In genomic region chr10:60788543-60788942, GRCh38 we compare ENCODE assay signal across 22 cellular contexts. TPM values are rescaled to one million over a fixed set of nuclear protein-coding genes. Genes with fewer than 3 reads are reported as not detected.
DNase-seq lines count a peak whose midpoint lies in the region; ATAC-seq, FAIRE-seq and TF ChIP-seq lines count a peak whose summit lies in the region.
"Had no signal": no experiment of that assay in that cellular context is flagged by ENCODE, and none has a peak within 500 bp of the region (broad histone marks: within the 10 kb centered on the region; RNA-seq: fewer than 3 reads in every experiment).

No MANE protein-coding gene starts in this region.

- no peak for ATAC-seq in HepG2
- no peak for ATAC-seq in right lobe of liver
- ATAC-seq in IMR-90 (ENCODE audit: low read depth), result no peak
- ATAC-seq: Panc1 had no signal

- H2BK15ac ChIP-seq in IMR-90 (ENCODE audit: low read depth, low read length) (no peak overlapping the region), H1 (ENCODE audit: low read length) (no peak overlapping the region)

- intact Hi-C loops in HepG2 (cut with micrococcal nuclease; ENCODE audit: unreplicated experiment), result no loop called here
- intact Hi-C loops in right lobe of liver (cut with DNase I), result no loop called here
- intact Hi-C loops in IMR-90 (cut with micrococcal nuclease), result no loop called here
- intact Hi-C loops in esophagus muscularis mucosa (cut with DNase I), result no loop called here

- no peak for TF ChIP-seq CTCF in HepG2 (CRISPR knock-in tag; IDR thresholded peaks at IDR 0.05)
- no peak for TF ChIP-seq CTCF in right lobe of liver (IDR thresholded peaks at IDR 0.05)
- TF ChIP-seq CTCF in IMR-90 (conservative IDR thresholded peaks at IDR 0.05; ENCODE audit: low read depth, low read length), result no peak
- no peak for TF ChIP-seq CTCF in H1 (IDR thresholded peaks at IDR 0.05; ENCODE audit: control extremely low read depth in 1 of 3, insufficient read depth in 1 of 3, low read depth in 1 of 3, low read length in 3 of 3)
- no peak for TF ChIP-seq CTCF in esophagus muscularis mucosa (IDR thresholded peaks at IDR 0.05)

- BruUV-seq in HepG2 (replicated peaks; lab: Mats Ljungman, UMichigan) (no TSS peak), IMR-90 (replicated peaks; lab: Mats Ljungman, UMichigan) (no TSS peak)

- dilution Hi-C loops in IMR-90 (cut with HindIII; ENCODE audit: low sequenced_read_pairs, unreplicated experiment), result no loop called here

- no peak overlapping the region for H3K23ac ChIP-seq in IMR-90 (ENCODE audit: low read depth, low read length)
- H3K23ac ChIP-seq in H1 (ENCODE audit: insufficient read length), result no peak overlapping the region

- no peak overlapping the region for H2BK5ac ChIP-seq in IMR-90 (ENCODE audit: low read depth, low read length, poor library complexity, severe bottlenecking)
- no peak overlapping the region for H2BK5ac ChIP-seq in H1 (ENCODE audit: low read depth, low read length)

- H3K79me1 ChIP-seq in IMR-90 (ENCODE audit: low read depth in 1 of 2, low read length in 2 of 2) (peaks cover 12 to 36% of the 10 kb centered on the region in 2 experiments), H1 (ENCODE audit: low read depth, low read length) (no peaks in the 10 kb centered on the region; the same call in 1 of the 2 replicates)

- no peaks in the 10 kb centered on the region for H3K27me3 ChIP-seq in HepG2 (ENCODE audit: control insufficient read depth in 1 of 2, insufficient read depth in 2 of 2, low read length in 2 of 2)
- H3K27me3 ChIP-seq in right lobe of liver, result no peaks in the 10 kb centered on the region
- H3K27me3 ChIP-seq in IMR-90 (ENCODE audit: control insufficient read depth, insufficient read depth, low read length), result no peaks in the 10 kb centered on the region
- no peaks in the 10 kb centered on the region for H3K27me3 ChIP-seq in H1 (replicated peaks in 1 of 4; ENCODE audit: control insufficient read depth in 3 of 4, extremely low read depth in 1 of 4, insufficient read depth in 3 of 4, low read length in 3 of 4)
- H3K27me3 ChIP-seq in skeletal muscle satellite cell (ENCODE audit: control insufficient read depth, insufficient read depth, low read length), result no peaks in the 10 kb centered on the region
- H3K27me3 ChIP-seq in esophagus muscularis mucosa, result no peaks in the 10 kb centered on the region

- H4K20me1 ChIP-seq in HepG2 (ENCODE audit: insufficient read depth, low read length), result no peaks in the 10 kb centered on the region
- H4K20me1 ChIP-seq in IMR-90 (ENCODE audit: insufficient read depth, low read length), result no peaks in the 10 kb centered on the region
- H4K20me1 ChIP-seq in H1 (replicated peaks in 1 of 2; ENCODE audit: control insufficient read depth in 1 of 2, insufficient read depth in 2 of 2, low read length in 2 of 2), result peaks cover 6 to 9% of the 10 kb centered on the region in 2 experiments

- no peak for FAIRE-seq in HepG2 (lab: Jason Lieb, UNC)
- FAIRE-seq in H1 (lab: Jason Lieb, UNC), result no peak
- FAIRE-seq: D721Med, G401.6 had no signal

- no peak overlapping the region for H2AK5ac ChIP-seq in IMR-90 (ENCODE audit: low read depth, low read length)
- no peak overlapping the region for H2AK5ac ChIP-seq in H1 (ENCODE audit: low read depth, low read length)

- H4K8ac ChIP-seq in IMR-90 (ENCODE audit: low read depth in 2 of 2, low read length in 2 of 2) (peak overlapping the region in 1 of 2 experiments; percentile 21; a peak in 1 of 4 replicates), H1 (ENCODE audit: extremely low read depth, insufficient read depth, low read length) (no peak overlapping the region)

- H3K36me3 ChIP-seq in HepG2 (replicated peaks in 1 of 2; ENCODE audit: control insufficient read depth in 1 of 2, insufficient read depth in 2 of 2, low read length in 2 of 2) (peaks cover 4 to 55% of the 10 kb centered on the region in 2 experiments; a peak in 4 of 5 replicates), right lobe of liver (no peaks in the 10 kb centered on the region), IMR-90 (ENCODE audit: control insufficient read depth, insufficient read depth, low read length) (no peaks in the 10 kb centered on the region; the same call in 1 of the 2 replicates), H1 (ENCODE audit: control insufficient read depth in 2 of 4, insufficient read depth in 4 of 4, low read length in 3 of 4) (peaks cover 3 to 92% (median 42%) of the 10 kb centered on the region in 4 experiments), skeletal muscle satellite cell (ENCODE audit: insufficient read depth, low read length) (peaks cover 8% of the 10 kb centered on the region), esophagus muscularis mucosa (no peaks in the 10 kb centered on the region)

- peaks cover 21% of the 10 kb centered on the region for H3K4me1 ChIP-seq in HepG2 (ENCODE audit: insufficient read depth, low read length)
- H3K4me1 ChIP-seq in right lobe of liver, result no peaks in the 10 kb centered on the region
- no peaks in the 10 kb centered on the region; the same call in 1 of the 2 replicates for H3K4me1 ChIP-seq in IMR-90 (ENCODE audit: control insufficient read depth, insufficient read depth, low read length)
- H3K4me1 ChIP-seq in H1 (replicated peaks in 1 of 4; ENCODE audit: control insufficient read depth in 3 of 4, insufficient read depth in 4 of 4, low read length in 3 of 4), result no peaks in the 10 kb centered on the region; a peak in 1 of 7 replicates
- no peaks in the 10 kb centered on the region for H3K4me1 ChIP-seq in skeletal muscle satellite cell (ENCODE audit: control insufficient read depth, insufficient read depth, low read length)
- H3K4me1 ChIP-seq in esophagus muscularis mucosa, result no peaks in the 10 kb centered on the region

- H3K27ac ChIP-seq in HepG2 (ENCODE audit: extremely low read length, insufficient read depth, low read length), result no peak overlapping the region
- no peak overlapping the region for H3K27ac ChIP-seq in right lobe of liver
- no peak overlapping the region for H3K27ac ChIP-seq in IMR-90 (ENCODE audit: insufficient read depth, low read length)
- no peak overlapping the region for H3K27ac ChIP-seq in H1 (ENCODE audit: low read depth, low read length)
- H3K27ac ChIP-seq in esophagus muscularis mucosa (replicated peaks in 1 of 4), result no peak overlapping the region

- H4K5ac ChIP-seq in IMR-90 (ENCODE audit: low read depth, low read length) (no peak overlapping the region), H1 (ENCODE audit: insufficient read length, low read depth, low read length) (no peak overlapping the region)

- H4K91ac ChIP-seq in IMR-90 (ENCODE audit: insufficient read depth, low read depth, low read length) (no peak overlapping the region), H1 (replicated peaks; ENCODE audit: insufficient read length, low read length) (no peak overlapping the region)

- no peak overlapping the region for H2BK12ac ChIP-seq in H1 (ENCODE audit: low read depth, low read length)

- H3K4ac ChIP-seq in IMR-90 (ENCODE audit: low read depth, low read length) (no peak overlapping the region), H1 (replicated peaks; ENCODE audit: insufficient read length, low read depth, low read length) (no peak overlapping the region)

- H2AFZ ChIP-seq in HepG2 (ENCODE audit: low read length) (no peak overlapping the region), IMR-90 (replicated peaks; ENCODE audit: low read length, poor library complexity) (no peak overlapping the region), H1 (ENCODE audit: low read length) (no peak overlapping the region)

- H3K9me1 ChIP-seq in IMR-90 (ENCODE audit: insufficient read depth, low read length), result no peaks in the 10 kb centered on the region; the same call in 1 of the 2 replicates

- H2BK120ac ChIP-seq in IMR-90 (ENCODE audit: low read depth, low read length) (no peak overlapping the region), H1 (replicated peaks; ENCODE audit: low read depth, low read length) (no peak overlapping the region)

- TF ChIP-seq EP300 in HepG2 (IDR thresholded peaks at IDR 0.05; ENCODE audit: low read depth in 2 of 2, low read length in 2 of 2), result no peak
- no peak for TF ChIP-seq EP300 in HepG2 (CRISPR knock-in tag; IDR thresholded peaks at IDR 0.05; ENCODE audit: borderline replicate concordance)
- no peak for TF ChIP-seq EP300 in H1 (IDR thresholded peaks at IDR 0.05; ENCODE audit: borderline replicate concordance in 1 of 2, low read depth in 2 of 2, low read length in 2 of 2)
- TF ChIP-seq EP300 in esophagus muscularis mucosa (IDR thresholded peaks at IDR 0.05), result no peak

- H3K9ac ChIP-seq in HepG2 (ENCODE audit: insufficient read depth, low read depth, low read length) (no peak overlapping the region), IMR-90 (ENCODE audit: low read depth, low read length) (no peak overlapping the region), H1 (replicated peaks in 1 of 4; ENCODE audit: extremely low read depth in 1 of 4, low read depth in 3 of 4, low read length in 3 of 4) (no peak overlapping the region), skeletal muscle satellite cell (ENCODE audit: low read depth, low read length) (no peak overlapping the region)

- H3K4me3 ChIP-seq in HepG2 (replicated peaks in 1 of 3; ENCODE audit: insufficient read depth in 1 of 3, low read depth in 2 of 3, low read length in 3 of 3) (no peak overlapping the region), right lobe of liver (no peak overlapping the region), IMR-90 (ENCODE audit: insufficient read depth, low read depth, low read length) (no peak overlapping the region), H1 (ENCODE audit: extremely low read depth in 1 of 4, insufficient read depth in 2 of 4, low read depth in 3 of 4, low read length in 4 of 4) (no peak overlapping the region), skeletal muscle satellite cell (ENCODE audit: low read length) (no peak overlapping the region), esophagus muscularis mucosa (no peak overlapping the region)

- H3K4me2 ChIP-seq in HepG2 (ENCODE audit: low read depth, low read length), result no peak overlapping the region
- H3K4me2 ChIP-seq in IMR-90 (ENCODE audit: low read depth, low read length), result peak overlapping the region; percentile 42; the same call in 1 of the 2 replicates
- no peak overlapping the region for H3K4me2 ChIP-seq in H1 (ENCODE audit: insufficient read depth in 1 of 2, low read depth in 2 of 2, low read length in 2 of 2)
- H3K4me2 ChIP-seq in skeletal muscle satellite cell (ENCODE audit: low read length), result peak overlapping the region; percentile 10

- in situ Hi-C loops in HepG2 (cut with HindIII; ENCODE audit: extremely low pct_ligation_motif_present, low pct_unique_long_range_greater_than_20kb) (no loop called here), IMR-90 (cut with MboI; ENCODE audit: low sequenced_read_pairs) (no loop called here)

- H2BK20ac ChIP-seq in IMR-90 (ENCODE audit: low read depth, low read length) (no peak overlapping the region), H1 (ENCODE audit: low read length) (no peak overlapping the region)

- H3K23me2 ChIP-seq in H1 (ENCODE audit: low read depth, low read length), result no peaks in the 10 kb centered on the region

- POLR2A ChIA-PET in HepG2 (lab: Yijun Ruan, JAX) (no interaction called here), IMR-90 (lab: Charles Lee; ENCODE audit: unreplicated experiment) (no interaction called here), H1 (lab: Charles Lee; ENCODE audit: partially characterized antibody) (no interaction called here)

- no peak for TF ChIP-seq RAD21 in HepG2 (CRISPR knock-in tag; IDR thresholded peaks at IDR 0.05)
- TF ChIP-seq RAD21 in IMR-90 (IDR thresholded peaks at IDR 0.05; ENCODE audit: low read length), result no peak
- no peak for TF ChIP-seq RAD21 in H1 (IDR thresholded peaks at IDR 0.05 in 1 of 2, conservative IDR thresholded peaks at IDR 0.05 in 1 of 2; ENCODE audit: low read depth in 2 of 2, low read length in 2 of 2)

- H3K79me2 ChIP-seq in HepG2 (ENCODE audit: insufficient read depth, low read length), result peaks cover 61% of the 10 kb centered on the region
- peaks cover 0 to 83% of the 10 kb centered on the region in 2 experiments; a peak in 3 of 4 replicates for H3K79me2 ChIP-seq in H1 (ENCODE audit: control insufficient read depth in 1 of 2, insufficient read depth in 2 of 2, low read length in 2 of 2)

- peak overlapping the region; percentile 60; the same call in 1 of the 2 replicates for H3K18ac ChIP-seq in IMR-90 (ENCODE audit: low read depth, low read length)
- no peak overlapping the region for H3K18ac ChIP-seq in H1 (ENCODE audit: extremely low read depth, low read length)

- no peaks in the 10 kb centered on the region for H3K9me3 ChIP-seq in HepG2 (ENCODE audit: low read length)
- H3K9me3 ChIP-seq in right lobe of liver, result no peaks in the 10 kb centered on the region
- H3K9me3 ChIP-seq in IMR-90 (ENCODE audit: control insufficient read depth, insufficient read depth, low read length), result no peaks in the 10 kb centered on the region
- H3K9me3 ChIP-seq in H1 (ENCODE audit: insufficient read depth in 2 of 2, low read depth in 1 of 2, low read length in 1 of 2), result no peaks in the 10 kb centered on the region
- no peaks in the 10 kb centered on the region for H3K9me3 ChIP-seq in skeletal muscle satellite cell (replicated peaks; ENCODE audit: low read length)
- H3K9me3 ChIP-seq in esophagus muscularis mucosa, result no peaks in the 10 kb centered on the region

- DNase-seq in HepG2 (ENCODE audit: low spot score) (no peak), right lobe of liver (no peak), IMR-90 (no peak), H1 (ENCODE audit: low read depth in 1 of 2, low spot score in 2 of 2) (no peak), HUDEP-2 (lab: John Stamatoyannopoulos, UW; ENCODE audit: unreplicated experiment in 76 of 76) (no peak), SW480 (ENCODE audit: low spot score) (no peak), esophagus muscularis mucosa (ENCODE audit: extremely low spot score) (no peak)
- DNase-seq: ACHN; AML-193; CD4-positive, alpha-beta memory T cell; DMS79 treated with DMSO at 0.1 percent for 48 hours; HCEC 1CT; MM.1S; NCI-H1105 treated with DMSO at 0.1 percent for 48 hours; NCI-H1694 treated with DMSO at 0.1 percent for 48 hours; NCI-H2107; NCI-H2227 treated with DMSO at 0.1 percent for 48 hours; NCI-H524 treated with DMSO at 0.1 percent for 48 hours had no signal

- CTCF ChIA-PET in HepG2 (lab: Yijun Ruan, JAX; ENCODE audit: low intra/inter-chr PET ratio, low total read pairs) (no interaction called here), IMR-90 (lab: Yijun Ruan, JAX) (interaction anchor here (1.1 kb wide), 1 partner anchor 13 kb away, joined by 3 read pairs; no protein-coding TSS in a partner anchor), H1 (lab: Charles Lee; ENCODE audit: partially characterized antibody) (interaction anchor here (0.6 to 0.9 kb wide), 3 partner anchors 30 to 155 kb away, joined by 3 read pairs; no protein-coding TSS in a partner anchor)

- H2AK9ac ChIP-seq in IMR-90 (replicated peaks; ENCODE audit: low read depth, low read length, poor library complexity), result no peak overlapping the region

- TF ChIP-seq POLR2A in HepG2 (IDR thresholded peaks at IDR 0.05; ENCODE audit: insufficient read depth in 1 of 2, low read depth in 2 of 2, low read length in 2 of 2) (no peak), right lobe of liver (IDR thresholded peaks at IDR 0.05) (no peak), IMR-90 (IDR thresholded peaks at IDR 0.05; ENCODE audit: low read depth, low read length) (no peak), H1 (IDR thresholded peaks at IDR 0.05; ENCODE audit: control extremely low read depth in 1 of 2, low read depth in 2 of 2, low read length in 2 of 2) (no peak), esophagus muscularis mucosa (IDR thresholded peaks at IDR 0.05; ENCODE audit: low read depth) (no peak)

- H3K56ac ChIP-seq in IMR-90 (ENCODE audit: extremely low read depth, insufficient read depth, low read length), result no peak overlapping the region
- no peak overlapping the region for H3K56ac ChIP-seq in H1 (replicated peaks; ENCODE audit: insufficient read length, low read depth, low read length)

- H3K14ac ChIP-seq in IMR-90 (replicated peaks; ENCODE audit: low read depth, low read length) (no peak overlapping the region), H1 (ENCODE audit: insufficient read length) (no peak overlapping the region)

RNA-seq across cellular contexts. Expression of gene CDK1, which starts 10.3 kb away (rescaled TPM):
- total RNA-seq in HepG2 (2016; rRNA removed; fragmentation: Illumina TruSeq; extraction: Trizol) (132 and 221 TPM in 2 replicates), right lobe of liver (1 to 10 TPM in 5 of 6 experiments, not detected in 1; 1.2 to 3.6 (median 3.0) TPM), IMR-90 (2012; rRNA removed) (28.1 and 37.5 TPM in 2 replicates), esophagus muscularis mucosa (1 to 10 TPM in 1 of 4 donors, under 1 TPM in 3; 0.26 to 2.8 (median 0.75) TPM)
- total RNA-seq in HepG2 (2016; cell fraction: cytosol; rRNA removed; fragmentation: Illumina TruSeq; extraction: Trizol; ENCODE audit: low read depth), result 25.7 and 32.5 TPM in 2 replicates
- total RNA-seq in HepG2 (2016; cell fraction: insoluble cytoplasmic fraction; rRNA removed; fragmentation: Illumina TruSeq; extraction: Trizol), result 132 and 217 TPM in 2 replicates
- 45.2 and 55.5 TPM in 2 replicates for total RNA-seq in HepG2 (2016; cell fraction: membrane; rRNA removed; fragmentation: Illumina TruSeq; extraction: Trizol)
- 113 and 116 TPM in 2 replicates for total RNA-seq in HepG2 (2016; cell fraction: nucleus; rRNA removed; fragmentation: Illumina TruSeq; extraction: Trizol)
- polyA plus RNA-seq in HepG2 (2011; rRNA removed) (23.1 and 42.6 TPM in 2 replicates), IMR-90 (2012; rRNA removed) (17.1 and 21.9 TPM in 2 replicates), H1 (2011; rRNA removed) (15.1 and 29.4 TPM in 2 replicates)
- 12.9 and 15.9 TPM in 2 replicates for polyA plus RNA-seq in HepG2 (2011; cell fraction: cytosol; rRNA removed)
- 23.4 and 24.8 TPM in 2 replicates for polyA plus RNA-seq in HepG2 (2011; cell fraction: nucleus; rRNA removed)
- polyA plus RNA-seq in HepG2 (2012), result 20.0 and 41.3 TPM in 2 replicates
- 7.5 and 9.0 TPM in 2 replicates for polyA plus RNA-seq in HepG2 (2016; cell fraction: cytosol; fragmentation: Illumina TruSeq; extraction: Trizol; ENCODE audit: low read depth)
- 154 and 181 TPM in 2 replicates for polyA plus RNA-seq in HepG2 (2016; cell fraction: insoluble cytoplasmic fraction; fragmentation: Illumina TruSeq; extraction: Trizol; ENCODE audit: low read depth)
- 17.0 and 17.2 TPM in 2 replicates for polyA plus RNA-seq in HepG2 (2016; cell fraction: membrane; fragmentation: Illumina TruSeq; extraction: Trizol; ENCODE audit: low read depth)
- polyA plus RNA-seq in HepG2 (2016; cell fraction: nucleus; fragmentation: Illumina TruSeq; extraction: Trizol; ENCODE audit: insufficient read depth, low read depth), result 177 and 183 TPM in 2 replicates
- 6.0 and 23.9 TPM in 2 replicates for polyA minus RNA-seq in HepG2 (2011; rRNA and poly(A)+ RNA removed; ENCODE audit: low replicate concordance)
- 9.6 and 14.5 TPM in 2 replicates for polyA minus RNA-seq in HepG2 (2011; cell fraction: cytosol; rRNA and poly(A)+ RNA removed)
- polyA minus RNA-seq in HepG2 (2011; cell fraction: nucleus; rRNA and poly(A)+ RNA removed), result 33.8 and 62.3 TPM in 2 replicates
- 1.5 and 2.3 TPM in 2 replicates for polyA plus RNA-seq in IMR-90 (2012; cell fraction: cytosol; rRNA removed)
- 1.8 and 14.0 TPM in 2 replicates for polyA plus RNA-seq in IMR-90 (2012; cell fraction: nucleus; rRNA removed; ENCODE audit: low replicate concordance)
- total RNA-seq in H1 (2021; fragmentation: NEBNext Ultra II Directional; extraction: Animal tissue kit (Norgen Biotek cat#: 25700)), result 98.8 and 111 TPM in 2 replicates
- 47.5 TPM for polyA plus RNA-seq in H1 (2011; cell fraction: cytosol; rRNA removed)
- 13.0 TPM for polyA plus RNA-seq in H1 (2011; cell fraction: nucleus; rRNA removed)
- 32.5 to 64.9 TPM (median 36.1 TPM) in 4 replicates for polyA plus RNA-seq in H1 (2012, experiment 1 of 2)
- 13.2 TPM for polyA plus RNA-seq in H1 (2012, experiment 2 of 2)
- polyA plus RNA-seq in H1 (2013, experiment 1 of 2), result 69.2 TPM
- 69.7 TPM for polyA plus RNA-seq in H1 (2013, experiment 2 of 2)
- 18.4 and 28.0 TPM in 2 replicates for polyA minus RNA-seq in H1 (2011; rRNA and poly(A)+ RNA removed)
- 18.0 TPM for polyA minus RNA-seq in H1 (2011; cell fraction: cytosol; rRNA and poly(A)+ RNA removed)
- polyA minus RNA-seq in H1 (2011; cell fraction: nucleus; rRNA and poly(A)+ RNA removed), result 31.8 TPM
- total RNA-seq in skeletal muscle satellite cell (2012; rRNA removed), result 29.7 and 31.7 TPM in 2 replicates

Comparison
In these comparisons a context has a peak if more than half of its experiments do, and no peak if none do; other contexts are left out.
1. H3K4me2 ChIP-seq: peak in IMR-90 (single experiment) and skeletal muscle satellite cell (single experiment); none in HepG2 (single experiment) and H1 (0 of 2).
2. Of the 41 proteins assayed by ChIP-seq in both HepG2 and H1: peak only in HepG2: none; only in H1: none; in both: MAFK; in neither: 40.